In the genomic region with DNA sequence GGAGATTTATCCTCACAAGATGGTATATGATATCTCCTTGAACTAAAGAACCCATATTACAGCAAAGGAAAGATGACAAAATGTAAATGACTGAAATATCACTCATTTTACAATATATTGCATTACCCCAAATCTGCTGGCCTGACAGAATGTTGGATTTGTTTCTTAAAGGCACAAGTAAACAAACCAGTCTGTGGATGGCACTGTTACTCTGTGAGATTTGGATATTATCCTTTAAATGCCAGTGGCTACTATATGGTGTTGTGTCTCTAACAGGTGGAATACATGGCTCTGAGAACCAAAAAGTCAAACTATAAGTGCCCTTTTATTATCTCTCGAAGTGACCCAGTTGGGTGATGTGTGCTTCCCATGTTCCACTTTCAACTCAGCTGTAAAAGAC, we compare ENCODE assay signal across 21 cellular contexts.
DNase-seq lines count a peak whose midpoint lies in the region; TF ChIP-seq lines count a peak whose summit lies in the region.
"Had no signal": no experiment of that assay in that cellular context is flagged by ENCODE, and none has a peak within 500 bp of the region (broad histone marks: within the 10 kb centered on the region; RNA-seq: fewer than 3 reads in every experiment).

No MANE protein-coding gene starts in this region.

- DNase-seq in COR-L47 (lab: John Stamatoyannopoulos, UW) (peak; percentile 18), LHCN-M2 (ENCODE audit: low read depth) (peak; percentile 49), astrocyte of the spinal cord (ENCODE audit: low read depth, low spot score) (peak; percentile 23), kidney tubule cell (ENCODE audit: low spot score) (peak; percentile 31), NCI-H146 treated with DMSO at 0.1 percent for 48 hours (lab: John Stamatoyannopoulos, UW; ENCODE audit: unreplicated experiment) (no peak), globus pallidus (ENCODE audit: low spot score) (no peak)
- DNase-seq in activated CD4-positive, alpha-beta T cell treated with anti-CD3 and anti-CD28 coated beads for 48 hours = no peak
- DNase-seq: activated effector memory CD4-positive, alpha-beta T cell treated with anti-CD3 and anti-CD28 coated beads, Interleukin-2, amount 50 U/mL, for 16 hours; anterior cingulate cortex; cortex of kidney; erythroblast; islet precursor cell; mesenchymal stem cell; MG63; NCI-H187; NCI-H524; PC-9; psoas muscle; stimulated activated CD4-positive, alpha-beta T cell treated with anti-CD3 and anti-CD28 coated beads, Interleukin-12 subunit alpha, Interleukin-12 subunit beta, amount 100 ng/mL, for 4 hours; T1000; testis had no signal

- TF ChIP-seq CTCF in astrocyte of the spinal cord (IDR thresholded peaks at IDR 0.05; ENCODE audit: low read depth, low read length) = no peak

- no peak overlapping the region for H3K4me3 ChIP-seq in astrocyte of the spinal cord (ENCODE audit: low read depth, low read length)
- H3K4me3 ChIP-seq: MG63, PC-9, psoas muscle, testis had no signal

- in situ Hi-C loops in astrocyte of the spinal cord (cut with HindIII; ENCODE audit: low sequenced_read_pairs) = no loop called here

Comparison
In these comparisons a context has a peak if more than half of its experiments do, and no peak if none do; other contexts are left out.
1. DNase-seq: peak in COR-L47 (single experiment), LHCN-M2 (single experiment), astrocyte of the spinal cord (single experiment) and kidney tubule cell (single experiment); none in activated CD4-positive, alpha-beta T cell treated with anti-CD3 and anti-CD28 coated beads for 48 hours (single experiment), NCI-H146 treated with DMSO at 0.1 percent for 48 hours (single experiment) and globus pallidus (single experiment).